In genomic region chr4:88938138-88938537, GRCh38 we compare ENCODE assay signal across 14 cellular contexts.
DNase-seq lines count a peak whose midpoint lies in the region; ATAC-seq and TF ChIP-seq lines count a peak whose summit lies in the region.
"Had no signal": no experiment of that assay in that cellular context is flagged by ENCODE, and none has a peak within 500 bp of the region (broad histone marks: within the 10 kb centered on the region; RNA-seq: fewer than 3 reads in every experiment).

No MANE protein-coding gene starts in this region.

- no peak for ATAC-seq in GM21576 (IDR thresholded peaks at IDR 0.05; ENCODE audit: unreplicated experiment)
- ATAC-seq: stimulated activated effector memory CD8-positive, alpha-beta T cell treated with anti-CD3 and anti-CD28 coated beads, Interleukin-12 subunit alpha, Interleukin-12 subunit beta, amount 100 ng/mL, for 72 hours had no signal

- H3K36me3 ChIP-seq in brain microvascular endothelial cell (replicated peaks) (no peaks in the 10 kb centered on the region), kidney epithelial cell (ENCODE audit: control insufficient read depth, insufficient read depth, low read length) (no peaks in the 10 kb centered on the region)
- H3K36me3 ChIP-seq: colonic mucosa had no signal

- no peak for TF ChIP-seq CTCF in AG09309 (IDR thresholded peaks at IDR 0.05; ENCODE audit: control insufficient read depth, insufficient read depth, low read depth, low read length, missing control alignments)
- TF ChIP-seq CTCF in HFF-Myc (IDR thresholded peaks at IDR 0.05; ENCODE audit: low read depth, low read length, missing control alignments), result no peak
- TF ChIP-seq CTCF in brain microvascular endothelial cell (IDR thresholded peaks at IDR 0.05; ENCODE audit: low read depth, low read length, missing control alignments), result no peak
- TF ChIP-seq CTCF in kidney epithelial cell (IDR thresholded peaks at IDR 0.05; ENCODE audit: insufficient read depth, low read length, poor library complexity, severe bottlenecking), result no peak

- peak; percentile 80 for DNase-seq in AG09309 (ENCODE audit: low read depth)
- DNase-seq in HFF-Myc (ENCODE audit: extremely low read depth, low read depth), result peak; percentile 35
- peak; percentile 87 for DNase-seq in brain microvascular endothelial cell
- peak; percentile 72 for DNase-seq in kidney epithelial cell (ENCODE audit: low read depth)
- DNase-seq in activated gamma-delta T cell treated with Interleukin-2 at 50 U/mL for 16 hours, result no peak
- DNase-seq in stimulated activated CD8-positive, alpha-beta memory T cell treated with anti-CD3 and anti-CD28 coated beads, Interleukin-4, amount 100 ng/mL, for 48 hours, result no peak
- DNase-seq in activated naive CD4-positive, alpha-beta T cell treated with anti-CD3 and anti-CD28 coated beads, Interleukin-2, amount 50 U/mL, for 16 hours, result no peak
- DNase-seq: colonic mucosa, naive B cell, NCI-H187 had no signal

- no peak overlapping the region for H3K4me3 ChIP-seq in AG09309 (ENCODE audit: control insufficient read depth, low read depth, low read length)
- no peak overlapping the region for H3K4me3 ChIP-seq in HFF-Myc (replicated peaks; ENCODE audit: low read depth, low read length)
- no peak overlapping the region for H3K4me3 ChIP-seq in brain microvascular endothelial cell (ENCODE audit: low read depth, low read length)
- no peak overlapping the region for H3K4me3 ChIP-seq in kidney epithelial cell (ENCODE audit: low read depth, low read length)
- H3K4me3 ChIP-seq: colonic mucosa had no signal

- peak overlapping the region; percentile 79 for H3K27ac ChIP-seq in brain microvascular endothelial cell
- H3K27ac ChIP-seq: colonic mucosa, HL-60, VCaP had no signal

- in situ Hi-C loops in brain microvascular endothelial cell (cut with HindIII; ENCODE audit: low pct_ligation_motif_present, low sequenced_read_pairs), result no loop called here

- no peaks in the 10 kb centered on the region for H3K27me3 ChIP-seq in brain microvascular endothelial cell (replicated peaks)
- no peaks in the 10 kb centered on the region for H3K27me3 ChIP-seq in kidney epithelial cell (ENCODE audit: control insufficient read depth, insufficient read depth, low read length)
- H3K27me3 ChIP-seq: colonic mucosa had no signal

Comparison
In these comparisons a context has a peak if more than half of its experiments do, and no peak if none do; other contexts are left out.
1. DNase-seq: peak in AG09309 (single experiment), HFF-Myc (single experiment), brain microvascular endothelial cell (single experiment) and kidney epithelial cell (single experiment); none in activated gamma-delta T cell treated with Interleukin-2 at 50 U/mL for 16 hours (single experiment), stimulated activated CD8-positive, alpha-beta memory T cell treated with anti-CD3 and anti-CD28 coated beads, Interleukin-4, amount 100 ng/mL, for 48 hours (single experiment) and activated naive CD4-positive, alpha-beta T cell treated with anti-CD3 and anti-CD28 coated beads, Interleukin-2, amount 50 U/mL, for 16 hours (single experiment).